ENCODE assay signal across 18 cellular contexts in the genomic region with DNA sequence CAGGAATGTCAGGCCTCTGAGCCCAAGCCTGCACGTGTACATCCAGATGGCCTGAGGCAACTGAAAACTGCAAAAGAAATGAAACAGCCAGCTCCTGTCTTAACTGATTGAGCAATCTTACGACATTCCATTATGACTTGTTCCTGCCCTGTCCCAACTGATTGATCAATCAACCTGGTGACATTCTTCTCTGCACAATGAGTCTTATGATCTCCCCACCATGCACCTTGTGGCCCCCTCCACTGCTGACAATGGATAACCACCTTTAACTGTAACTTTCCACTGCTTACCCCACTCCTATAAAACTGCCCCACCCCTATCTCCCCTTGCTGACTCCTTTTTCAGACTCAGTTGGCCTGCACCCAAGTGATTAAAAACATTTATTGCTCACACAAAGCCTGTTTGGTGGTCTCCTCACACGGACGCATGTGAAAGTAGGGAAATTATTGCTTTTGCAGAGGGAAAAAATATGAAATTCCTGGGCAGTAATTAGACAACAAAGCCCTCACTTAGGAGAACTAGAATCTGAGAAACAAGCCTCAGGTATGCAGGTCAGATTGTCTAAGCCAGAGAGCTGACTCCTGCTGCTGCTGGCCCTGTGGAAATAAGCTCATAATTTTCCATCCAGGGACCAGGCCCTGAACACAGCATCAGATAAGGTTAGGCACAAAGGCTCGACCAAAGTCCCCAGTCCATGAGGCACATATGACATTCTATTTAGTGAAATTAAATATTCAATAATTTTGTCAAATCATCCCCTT. TPM values are rescaled to one million over a fixed set of nuclear protein-coding genes. Genes with fewer than 3 reads are reported as not detected.
A peak's percentile ranks its signal among the peaks of the same experiment; 100 is the strongest.
DNase-seq lines count a peak whose midpoint lies in the region; ATAC-seq and TF ChIP-seq lines count a peak whose summit lies in the region.
"Had no signal": no experiment of that assay in that cellular context is flagged by ENCODE, and none has a peak within 500 bp of the region (broad histone marks: within the 10 kb centered on the region; RNA-seq: fewer than 3 reads in every experiment).

No MANE protein-coding gene starts in this region.

- H2AFZ ChIP-seq in HCT116 (ENCODE audit: low read depth, low read length, poor library complexity, severe bottlenecking) = no peak overlapping the region

- intact Hi-C loops in HCT116 (cut with micrococcal nuclease) (no loop called here), prostate gland (cut with DNase I) (no loop called here)

- no peak overlapping the region for H3K4me2 ChIP-seq in HCT116 (ENCODE audit: low read length)
- H3K4me2 ChIP-seq: smooth muscle cell had no signal

- H4K20me1 ChIP-seq in HCT116 (ENCODE audit: insufficient read depth) = no peaks in the 10 kb centered on the region

- H3K4me1 ChIP-seq in HCT116 (ENCODE audit: control insufficient read depth in 1 of 2, insufficient read depth in 2 of 2, low read length in 2 of 2) = no peaks in the 10 kb centered on the region; a peak in 1 of 4 replicates
- H3K4me1 ChIP-seq in prostate gland (replicated peaks) = no peaks in the 10 kb centered on the region

- H3K9me2 ChIP-seq in HCT116 (ENCODE audit: insufficient read depth) = no peaks in the 10 kb centered on the region

- POLR2A ChIA-PET in HCT116 (lab: Charles Lee) = no interaction called here
- POLR2A ChIA-PET in WTC11 (lab: Charles Lee) = no interaction called here

- RAD21 ChIA-PET in HCT116 (lab: Charles Lee; ENCODE audit: low non-redundant PET in 1 of 2, low total read pairs in 2 of 2, uncharacterized antibody in 2 of 2, unreplicated experiment in 2 of 2) = no interaction called here

- 32% methylated on average over 5 of the region's 5 CpGs for whole genome bisulfite sequencing in prostate gland

- DNase-seq in HCT116 (ENCODE audit: low read depth, low spot score) = no peak
- DNase-seq in WTC11 (ENCODE audit: low spot score) = no peak
- peak; percentile 58 for DNase-seq in fibroblast of villous mesenchyme (ENCODE audit: low read depth)
- peak; percentile 61 for DNase-seq in prostate gland (ENCODE audit: low spot score)
- no peak for DNase-seq in kidney glomerular epithelial cell (lab: John Stamatoyannopoulos, UW)
- no peak for DNase-seq in activated naive CD8-positive, alpha-beta T cell treated with anti-CD3 and anti-CD28 coated beads, Interleukin-2, amount 50 U/mL, for 24 hours
- DNase-seq in NCI-H524 treated with DMSO at 0.1 percent for 48 hours (lab: John Stamatoyannopoulos, UW) = no peak
- DNase-seq: DMS 273 treated with DMSO at 0.1 percent for 48 hours; NCI-H1105; stimulated activated naive B cell treated with anti-CD40 and anti-IgM and Interleukin-4, amounts not matched to agents 10 μg/mL and 1 μg/mL and 100 μg/mL, for 72 hours had no signal

- TF ChIP-seq CTCF in HCT116 (IDR thresholded peaks at IDR 0.05 in 2 of 3, conservative IDR thresholded peaks at IDR 0.05 in 1 of 3; ENCODE audit: borderline replicate concordance in 1 of 3, insufficient read depth in 1 of 3, low read depth in 2 of 3, low read length in 2 of 3) (no peak), WTC11 (IDR thresholded peaks at IDR 0.05) (no peak), fibroblast of villous mesenchyme (IDR thresholded peaks at IDR 0.05; ENCODE audit: insufficient read depth, low read depth, low read length) (no peak), prostate gland (IDR thresholded peaks at IDR 0.05) (no peak)

- H3K27ac ChIP-seq in HCT116 (ENCODE audit: low read depth, low read length) = no peak overlapping the region
- H3K27ac ChIP-seq in prostate gland = peak overlapping the region in 1 of 2 donors; percentile 4
- H3K27ac ChIP-seq: VCaP had no signal

- no peaks in the 10 kb centered on the region for H3K4me1 Mint-ChIP-seq in WTC11
- H3K4me1 Mint-ChIP-seq in activated naive CD8-positive, alpha-beta T cell treated with anti-CD3 and anti-CD28 coated beads, Interleukin-2, amount 50 U/mL, for 24 hours = peaks cover 15% of the 10 kb centered on the region
- H3K4me1 Mint-ChIP-seq: activated T-helper 17 cell treated with anti-CD3 and anti-CD28 coated beads, Interleukin-2, amount 50 U/mL, for 72 hours; stimulated activated naive B cell treated with anti-CD40 and anti-IgM and Interleukin-4, amounts not matched to agents 10 μg/mL and 1 μg/mL and 100 μg/mL, for 72 hours had no signal

- TF ChIP-seq POLR2A in HCT116 (IDR thresholded peaks at IDR 0.05; ENCODE audit: borderline replicate concordance, extremely low read depth, insufficient read depth, insufficient read length) (no peak), prostate gland (IDR thresholded peaks at IDR 0.05) (no peak)

- CTCF ChIA-PET in HCT116 (lab: Charles Lee) (no interaction called here), WTC11 (lab: Charles Lee) (no interaction called here)

- no peaks in the 10 kb centered on the region for H3K27me3 ChIP-seq in HCT116 (ENCODE audit: insufficient read depth, low read length)
- H3K27me3 ChIP-seq in prostate gland (replicated peaks; ENCODE audit: insufficient read depth) = no peaks in the 10 kb centered on the region

- H3K4me3 Mint-ChIP-seq in WTC11 = no peak overlapping the region
- no peak overlapping the region for H3K4me3 Mint-ChIP-seq in activated naive CD8-positive, alpha-beta T cell treated with anti-CD3 and anti-CD28 coated beads, Interleukin-2, amount 50 U/mL, for 24 hours
- H3K4me3 Mint-ChIP-seq: activated T-helper 17 cell treated with anti-CD3 and anti-CD28 coated beads, Interleukin-2, amount 50 U/mL, for 72 hours; dendritic cell treated with granulocyte-macrophage colony-stimulating factor and Interleukin-4, amounts not matched to agents 40 ng/mL and 50 ng/mL, for 4 days; stimulated activated naive B cell treated with anti-CD40 and anti-IgM and Interleukin-4, amounts not matched to agents 10 μg/mL and 1 μg/mL and 100 μg/mL, for 72 hours had no signal

- H3K4me3 ChIP-seq in HCT116 (replicated peaks in 1 of 2; ENCODE audit: low read depth in 1 of 2, low read length in 2 of 2) (no peak overlapping the region), fibroblast of villous mesenchyme (ENCODE audit: low read depth, low read length) (no peak overlapping the region), prostate gland (no peak overlapping the region)
- H3K4me3 ChIP-seq: smooth muscle cell had no signal

- no peak for ATAC-seq in HCT116
- ATAC-seq in WTC11 = no peak
- ATAC-seq in activated naive CD8-positive, alpha-beta T cell treated with anti-CD3 and anti-CD28 coated beads, Interleukin-2, amount 50 U/mL, for 24 hours = no peak
- no peak for ATAC-seq in GM21576 (IDR thresholded peaks at IDR 0.05; ENCODE audit: unreplicated experiment)
- ATAC-seq: activated T-helper 17 cell treated with anti-CD3 and anti-CD28 coated beads, Interleukin-2, amount 50 U/mL, for 72 hours; stimulated activated naive B cell treated with anti-CD40 and anti-IgM and Interleukin-4, amounts not matched to agents 10 μg/mL and 1 μg/mL and 100 μg/mL, for 72 hours had no signal

- H3K27me3 Mint-ChIP-seq in WTC11 (ENCODE audit: low read depth) = 0 out of 2 replicates have a peak, but pooled peaks cover 2% of the 10 kb centered on the region
- no peaks in the 10 kb centered on the region for H3K27me3 Mint-ChIP-seq in activated naive CD8-positive, alpha-beta T cell treated with anti-CD3 and anti-CD28 coated beads, Interleukin-2, amount 50 U/mL, for 24 hours
- H3K27me3 Mint-ChIP-seq: activated T-helper 17 cell treated with anti-CD3 and anti-CD28 coated beads, Interleukin-2, amount 50 U/mL, for 72 hours; dendritic cell treated with granulocyte-macrophage colony-stimulating factor and Interleukin-4, amounts not matched to agents 40 ng/mL and 50 ng/mL, for 4 days had no signal

- no peaks in the 10 kb centered on the region for H3K36me3 ChIP-seq in HCT116 (ENCODE audit: control insufficient read depth in 1 of 2, insufficient read depth in 2 of 2, low read length in 2 of 2)
- no peaks in the 10 kb centered on the region for H3K36me3 ChIP-seq in prostate gland

- no peaks in the 10 kb centered on the region for H3K36me3 Mint-ChIP-seq in WTC11
- no peaks in the 10 kb centered on the region for H3K36me3 Mint-ChIP-seq in activated naive CD8-positive, alpha-beta T cell treated with anti-CD3 and anti-CD28 coated beads, Interleukin-2, amount 50 U/mL, for 24 hours (ENCODE audit: low read depth)

- no peak for TF ChIP-seq RAD21 in HCT116 (IDR thresholded peaks at IDR 0.05; ENCODE audit: low read depth)

- H3K9me3 ChIP-seq in HCT116 (ENCODE audit: control insufficient read depth in 1 of 2, insufficient read depth in 1 of 2, low read depth in 1 of 2, low read length in 2 of 2) = no peaks in the 10 kb centered on the region
- H3K9me3 ChIP-seq in prostate gland = no peaks in the 10 kb centered on the region

- H3K9me3 Mint-ChIP-seq in WTC11 = no peaks in the 10 kb centered on the region
- H3K9me3 Mint-ChIP-seq in activated naive CD8-positive, alpha-beta T cell treated with anti-CD3 and anti-CD28 coated beads, Interleukin-2, amount 50 U/mL, for 24 hours = no peaks in the 10 kb centered on the region
- H3K9me3 Mint-ChIP-seq: activated T-helper 17 cell treated with anti-CD3 and anti-CD28 coated beads, Interleukin-2, amount 50 U/mL, for 72 hours; dendritic cell treated with granulocyte-macrophage colony-stimulating factor and Interleukin-4, amounts not matched to agents 40 ng/mL and 50 ng/mL, for 4 days; stimulated activated naive B cell treated with anti-CD40 and anti-IgM and Interleukin-4, amounts not matched to agents 10 μg/mL and 1 μg/mL and 100 μg/mL, for 72 hours had no signal

- no TSS peak for BruUV-seq in HCT116 (replicated peaks; lab: Mats Ljungman, UMichigan)

- H3K9ac ChIP-seq in HCT116 (ENCODE audit: low read length) = no peak overlapping the region

- H3K27ac Mint-ChIP-seq in WTC11 = no peak overlapping the region
- no peak overlapping the region for H3K27ac Mint-ChIP-seq in activated naive CD8-positive, alpha-beta T cell treated with anti-CD3 and anti-CD28 coated beads, Interleukin-2, amount 50 U/mL, for 24 hours
- H3K27ac Mint-ChIP-seq: activated T-helper 17 cell treated with anti-CD3 and anti-CD28 coated beads, Interleukin-2, amount 50 U/mL, for 72 hours; dendritic cell treated with granulocyte-macrophage colony-stimulating factor and Interleukin-4, amounts not matched to agents 40 ng/mL and 50 ng/mL, for 4 days; stimulated activated naive B cell treated with anti-CD40 and anti-IgM and Interleukin-4, amounts not matched to agents 10 μg/mL and 1 μg/mL and 100 μg/mL, for 72 hours had no signal

- no peaks in the 10 kb centered on the region for H3K79me2 ChIP-seq in HCT116 (ENCODE audit: insufficient read depth, low read length)

TF ChIP-seq in WTC11, 78 proteins besides CTCF, POLR2A, EP300 and RAD21 (continues in another document):
- TF ChIP-seq GABPB1 (CRISPR knock-in tag; IDR thresholded peaks at IDR 0.05) = 0 out of 2 replicates have a peak, but pooled peaks have one; percentile 27

RNA-seq across cellular contexts. Expression of a gene that starts 5.3 kb away (rescaled TPM):
- total RNA-seq in HCT116 (2021; ENCODE audit: unreplicated experiment) = not detected
- not detected in 2 replicates for polyA plus RNA-seq in HCT116 (2012)
- not detected in 3 replicates for total RNA-seq in WTC11 (2021)
- total RNA-seq in fibroblast of villous mesenchyme = not detected in 2 replicates
- not detected for total RNA-seq in prostate gland
- total RNA-seq: activated T-helper 17 cell treated with anti-CD3 and anti-CD28 coated beads, Interleukin-2, amount 50 U/mL, for 72 hours; astrocyte; osteoblast had no signal

RNA-seq across cellular contexts. Expression of a gene that starts 49.9 kb away (rescaled TPM):
- total RNA-seq in HCT116 (2021; ENCODE audit: unreplicated experiment) (1.5 TPM), WTC11 (2021) (0.39 to 0.78 TPM (median 0.76 TPM) in 3 replicates), fibroblast of villous mesenchyme (under 0.01 and 0.43 TPM in 2 replicates), prostate gland (10 to 100 TPM; 80.5 to 88.9 TPM)
- 0.44 and 1.2 TPM in 2 replicates for polyA plus RNA-seq in HCT116 (2012)
- total RNA-seq: smooth muscle cell had no signal

RNA-seq across cellular contexts. Expression of a gene that starts 54.3 kb away (rescaled TPM):
- total RNA-seq in HCT116 (2021; ENCODE audit: unreplicated experiment) = 0.25 TPM
- polyA plus RNA-seq in HCT116 (2012) = not detected in 2 replicates
- 0.32 to 0.50 TPM (median 0.33 TPM) in 3 replicates for total RNA-seq in WTC11 (2021)
- not detected in 2 replicates for total RNA-seq in fibroblast of villous mesenchyme
- not detected for total RNA-seq in prostate gland
- total RNA-seq: activated T-helper 17 cell treated with anti-CD3 and anti-CD28 coated beads, Interleukin-2, amount 50 U/mL, for 72 hours; astrocyte; osteoblast; smooth muscle cell; urinary bladder had no signal
- polyA plus RNA-seq: smooth muscle cell had no signal

Comparison
In these comparisons a context has a peak if more than half of its experiments do, and no peak if none do; other contexts are left out.
1. DNase-seq: peak in fibroblast of villous mesenchyme (single experiment) and prostate gland (single experiment); none in HCT116 (single experiment), WTC11 (single experiment), kidney glomerular epithelial cell (single experiment), activated naive CD8-positive, alpha-beta T cell treated with anti-CD3 and anti-CD28 coated beads, Interleukin-2, amount 50 U/mL, for 24 hours (single experiment) and NCI-H524 treated with DMSO at 0.1 percent for 48 hours (single experiment).
2. RNA of a gene that starts 49.9 kb away (total RNA-seq): 80.5 to 88.9 TPM in prostate gland; 1.5 TPM in HCT116 (single experiment), under 0.01 to 0.43 TPM in fibroblast of villous mesenchyme and 0.39 to 0.78 TPM in WTC11; every median in the first group is over 10 times any median in the second.